Comparison of ENCODE assay signal across 23 cellular contexts in the genomic region with DNA sequence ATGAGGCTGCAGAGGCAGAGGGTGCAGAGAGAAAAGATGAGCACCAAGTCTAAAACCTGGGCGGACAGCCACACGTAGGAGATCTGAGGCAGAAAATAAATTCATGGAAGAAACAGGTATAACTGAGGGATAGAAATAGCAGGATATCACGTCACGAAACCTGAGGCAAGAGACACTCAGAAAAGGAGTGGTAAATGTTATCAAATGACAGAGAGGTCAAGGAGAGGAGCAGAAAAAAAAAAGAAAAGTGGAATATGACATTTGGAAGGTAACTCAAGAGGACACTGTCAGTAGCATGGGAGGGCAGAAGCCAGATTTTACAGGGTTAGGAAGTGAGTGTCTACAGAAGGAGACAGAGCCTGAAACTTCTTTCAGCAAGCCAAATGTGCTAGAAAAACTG.
A peak's percentile ranks its signal among the peaks of the same experiment; 100 is the strongest.
DNase-seq lines count a peak whose midpoint lies in the region; TF ChIP-seq lines count a peak whose summit lies in the region.
"Had no signal": no experiment of that assay in that cellular context is flagged by ENCODE, and none has a peak within 500 bp of the region (broad histone marks: within the 10 kb centered on the region; RNA-seq: fewer than 3 reads in every experiment).

No MANE protein-coding gene starts in this region.

- H3K4me3 ChIP-seq in cardiac muscle cell, result no peak overlapping the region
- H3K4me3 ChIP-seq in WI38 (ENCODE audit: low read depth, low read length), result 0 out of 2 replicates have a peak overlapping the region, but pooled peaks have one; percentile 18
- H3K4me3 ChIP-seq in skeletal muscle tissue (ENCODE audit: low read length in 3 of 3), result peak overlapping the region in 2 of 3 donors; percentile 6 to 15
- H3K4me3 ChIP-seq: GM12878, SJSA1 had no signal

- DNase-seq in cardiac muscle cell (ENCODE audit: low read depth in 1 of 2, low spot score in 1 of 2), result no peak
- no peak for DNase-seq in cardiac septum (ENCODE audit: low spot score)
- peak; percentile 6 for DNase-seq in NCI-H2029 (lab: John Stamatoyannopoulos, UW)
- DNase-seq in effector CD8-positive, alpha-beta T cell (lab: John Stamatoyannopoulos, UW), result no peak
- DNase-seq in islet precursor cell, result no peak
- DNase-seq: BE2C; CD8-positive, alpha-beta memory T cell; DMS 273 treated with DMSO at 0.1 percent for 48 hours; DMS79; EL; GDM1; HCEC 1CT; MM.1S; NCI-H1417 treated with DMSO at 0.1 percent for 48 hours; NCI-H1694 treated with DMSO at 0.1 percent for 48 hours; NCI-H446; NCI-H524 treated with DMSO at 0.1 percent for 48 hours; NCI-H774 had no signal

- H3K36me3 ChIP-seq in cardiac muscle cell, result no peaks in the 10 kb centered on the region
- no peaks in the 10 kb centered on the region for H3K36me3 ChIP-seq in skeletal muscle tissue (ENCODE audit: control insufficient read depth in 3 of 3, insufficient read depth in 3 of 3, low read length in 3 of 3)
- H3K36me3 ChIP-seq: BE2C, SJSA1 had no signal

- H3K27ac ChIP-seq in cardiac muscle cell (peak overlapping the region; percentile 51), skeletal muscle tissue (ENCODE audit: low read depth, low read length) (peak overlapping the region; percentile 41)
- H3K27ac ChIP-seq: KMS-11, SJSA1 had no signal

- peak overlapping the region in 1 of 3 donors; percentile 34 for H3K9ac ChIP-seq in skeletal muscle tissue (ENCODE audit: low read depth in 1 of 3, low read length in 3 of 3)
- H3K9ac ChIP-seq: KMS-11 had no signal

- H3K9me3 ChIP-seq in cardiac muscle cell (ENCODE audit: low read depth) (no peaks in the 10 kb centered on the region), skeletal muscle tissue (ENCODE audit: control insufficient read depth in 3 of 3, low read length in 3 of 3) (no peaks in the 10 kb centered on the region)
- H3K9me3 ChIP-seq: BE2C, SJSA1 had no signal

- intact Hi-C loops in cardiac septum (cut with DNase I), result no loop called here

- TF ChIP-seq CTCF in cardiac muscle cell (IDR thresholded peaks at IDR 0.05; ENCODE audit: low read depth, low read length) (no peak), WI38 (IDR thresholded peaks at IDR 0.05; ENCODE audit: low read depth, low read length) (no peak)

- H3K4me1 ChIP-seq in cardiac muscle cell (ENCODE audit: low read depth) (peaks cover 17% of the 10 kb centered on the region), skeletal muscle tissue (ENCODE audit: control insufficient read depth in 3 of 3, insufficient read depth in 3 of 3, low read length in 3 of 3) (peaks cover 7 to 16% (median 10%) of the 10 kb centered on the region in 3 donors)
- H3K4me1 ChIP-seq: BE2C, SJSA1 had no signal

- H3K27me3 ChIP-seq in cardiac muscle cell, result no peaks in the 10 kb centered on the region
- H3K27me3 ChIP-seq in skeletal muscle tissue (ENCODE audit: control insufficient read depth in 3 of 3, insufficient read depth in 3 of 3, low read length in 3 of 3), result no peaks in the 10 kb centered on the region
